In the genomic region with DNA sequence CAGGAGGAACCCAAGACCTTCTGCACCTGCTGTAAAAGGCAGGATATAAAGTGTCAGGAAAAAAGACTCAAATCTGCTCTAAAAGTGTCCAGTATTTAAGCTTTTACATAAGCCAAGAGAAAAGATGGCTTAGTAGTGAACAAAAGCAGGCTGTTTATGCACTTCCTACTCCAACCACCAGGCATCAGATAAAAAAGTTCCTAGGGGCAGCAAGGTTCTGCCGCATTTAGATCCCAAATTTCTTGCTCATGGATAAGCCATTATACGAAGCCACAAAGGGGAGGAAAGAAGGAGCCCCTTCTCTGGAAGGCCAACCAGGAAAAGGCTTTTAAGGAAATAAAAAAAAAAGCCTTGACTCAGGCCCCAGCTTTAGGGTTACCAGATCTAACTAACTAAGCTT, we compare ENCODE assay signal across 10 cellular contexts. TPM values are rescaled to one million over a fixed set of nuclear protein-coding genes. Genes with fewer than 3 reads are reported as not detected.
DNase-seq lines count a peak whose midpoint lies in the region; ATAC-seq and TF ChIP-seq lines count a peak whose summit lies in the region.
"Had no signal": no experiment of that assay in that cellular context is flagged by ENCODE, and none has a peak within 500 bp of the region (broad histone marks: within the 10 kb centered on the region; RNA-seq: fewer than 3 reads in every experiment).

No MANE protein-coding gene starts in this region.

- TF ChIP-seq CTCF in GM23338 (conservative IDR thresholded peaks at IDR 0.05; ENCODE audit: low read depth in 2 of 2) (peak in 1 of 2 experiments; percentile 46; a peak in 2 of 4 replicates), VCaP (conservative IDR thresholded peaks at IDR 0.05) (peak; percentile 24; the same call in 1 of the 2 replicates), GM10248 (IDR thresholded peaks at IDR 0.05; ENCODE audit: control extremely low read depth, extremely low read depth, low read depth, missing control alignments) (no peak)

- H3K4me1 Mint-ChIP-seq in GM23338, result peaks cover 20% of the 10 kb centered on the region

- H3K27me3 Mint-ChIP-seq in GM23338 (ENCODE audit: insufficient read depth, low read depth, poor library complexity), result peaks cover 1% of the 10 kb centered on the region
- H3K27me3 Mint-ChIP-seq: dendritic cell treated with granulocyte-macrophage colony-stimulating factor and Interleukin-4, amounts not matched to agents 40 ng/mL and 50 ng/mL, for 4 days had no signal

- H3K4me2 ChIP-seq in GM23338, result peak overlapping the region; percentile 76

- H3K4me3 Mint-ChIP-seq in GM23338, result no peak overlapping the region
- H3K4me3 Mint-ChIP-seq: dendritic cell treated with granulocyte-macrophage colony-stimulating factor and Interleukin-4, amounts not matched to agents 40 ng/mL and 50 ng/mL, for 4 days had no signal

- no peaks in the 10 kb centered on the region for H4K20me1 ChIP-seq in GM23338 (replicated peaks; ENCODE audit: insufficient read depth)

- peaks cover 20% of the 10 kb centered on the region; the same call in 1 of the 2 replicates for H3F3A ChIP-seq in GM23338 (replicated peaks; ENCODE audit: low read depth)

- CTCF ChIA-PET in GM10248 (lab: Yijun Ruan, JAX), result interaction anchor here (1.0 to 5.2 kb wide), 21 partner anchors 9 to 251 kb away, joined by 3 to 51 read pairs (median 4); a partner anchor contains a TSS

- H3K79me2 ChIP-seq in GM23338 (replicated peaks; ENCODE audit: insufficient read depth), result no peaks in the 10 kb centered on the region

- no peak overlapping the region for H3K9ac ChIP-seq in subcutaneous abdominal adipose tissue (ENCODE audit: low read length in 5 of 5)

- intact Hi-C loops in posterior cingulate gyrus (cut with DNase I), result no loop called here

- H3K36me3 Mint-ChIP-seq in GM23338 (ENCODE audit: low read depth), result peaks cover 7% of the 10 kb centered on the region; the same call in 2 of the 3 replicates

- H3K27ac ChIP-seq in GM23338 (ENCODE audit: low read depth) (peak overlapping the region; percentile 96), VCaP (peak overlapping the region; percentile 69), subcutaneous abdominal adipose tissue (ENCODE audit: low read depth, low read length) (no peak overlapping the region)

- POLR2A ChIA-PET in GM10248 (lab: Yijun Ruan, JAX), result no interaction called here

- H3K9me3 Mint-ChIP-seq in GM23338, result peaks cover 3% of the 10 kb centered on the region; the same call in 2 of the 3 replicates
- H3K9me3 Mint-ChIP-seq: dendritic cell treated with granulocyte-macrophage colony-stimulating factor and Interleukin-4, amounts not matched to agents 40 ng/mL and 50 ng/mL, for 4 days had no signal

- H3K36me3 ChIP-seq in GM23338 (ENCODE audit: insufficient read depth), result no peaks in the 10 kb centered on the region
- no peaks in the 10 kb centered on the region for H3K36me3 ChIP-seq in subcutaneous abdominal adipose tissue (ENCODE audit: control insufficient read depth in 5 of 5, insufficient read depth in 5 of 5, low read length in 5 of 5)

- H3K27ac Mint-ChIP-seq in GM23338, result no peak overlapping the region
- H3K27ac Mint-ChIP-seq: dendritic cell treated with granulocyte-macrophage colony-stimulating factor and Interleukin-4, amounts not matched to agents 40 ng/mL and 50 ng/mL, for 4 days had no signal

- ATAC-seq in GM23338, result no peak

- peak overlapping the region; percentile 43; the same call in 1 of the 2 replicates for H3K4me3 ChIP-seq in GM23338
- peak overlapping the region; percentile 62 to 92 (median 80) for H3K4me3 ChIP-seq in subcutaneous abdominal adipose tissue (ENCODE audit: low read depth in 1 of 5, low read length in 5 of 5)

- no peaks in the 10 kb centered on the region for H3K27me3 ChIP-seq in GM23338 (ENCODE audit: insufficient read depth)
- H3K27me3 ChIP-seq in subcutaneous abdominal adipose tissue (ENCODE audit: control insufficient read depth in 5 of 5, insufficient read depth in 4 of 5, low read length in 5 of 5), result no peaks in the 10 kb centered on the region

- H2AFZ ChIP-seq in GM23338, result no peak overlapping the region

- H3K4me1 ChIP-seq in GM23338 (ENCODE audit: insufficient read depth), result peaks cover 37% of the 10 kb centered on the region
- H3K4me1 ChIP-seq in subcutaneous abdominal adipose tissue (ENCODE audit: control insufficient read depth in 5 of 5, insufficient read depth in 5 of 5, low read length in 5 of 5), result peaks cover 4 to 28% (median 20%) of the 10 kb centered on the region in 5 donors

- DNase-seq in GM23338 (ENCODE audit: low spot score) (peak; percentile 55), iris pigment epithelial cell (ENCODE audit: low read depth) (peak; percentile 29), GM10248 (ENCODE audit: extremely low spot score) (no peak), globus pallidus (ENCODE audit: low spot score) (no peak), posterior cingulate gyrus (no peak)

- no peaks in the 10 kb centered on the region for H3K9me2 ChIP-seq in GM23338 (ENCODE audit: insufficient read depth)

- H3K9me3 ChIP-seq in subcutaneous abdominal adipose tissue (ENCODE audit: control insufficient read depth in 5 of 5, low read length in 5 of 5), result peaks cover 0 to 4% (median 0%) of the 10 kb centered on the region in 5 donors

TF ChIP-seq in GM23338, 12 proteins besides CTCF, POLR2A, EP300 and RAD21:
- TF ChIP-seq, protein P1, sequence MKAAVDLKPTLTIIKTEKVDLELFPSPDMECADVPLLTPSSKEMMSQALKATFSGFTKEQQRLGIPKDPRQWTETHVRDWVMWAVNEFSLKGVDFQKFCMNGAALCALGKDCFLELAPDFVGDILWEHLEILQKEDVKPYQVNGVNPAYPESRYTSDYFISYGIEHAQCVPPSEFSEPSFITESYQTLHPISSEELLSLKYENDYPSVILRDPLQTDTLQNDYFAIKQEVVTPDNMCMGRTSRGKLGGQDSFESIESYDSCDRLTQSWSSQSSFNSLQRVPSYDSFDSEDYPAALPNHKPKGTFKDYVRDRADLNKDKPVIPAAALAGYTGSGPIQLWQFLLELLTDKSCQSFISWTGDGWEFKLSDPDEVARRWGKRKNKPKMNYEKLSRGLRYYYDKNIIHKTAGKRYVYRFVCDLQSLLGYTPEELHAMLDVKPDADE (IDR thresholded peaks at IDR 0.05), result no peak
- no peak for TF ChIP-seq CREB1 (CRISPR knock-in tag; IDR thresholded peaks at IDR 0.05; ENCODE audit: low read depth)
TF ChIP-seq in GM23338: peak in this region for 0.

RNA-seq across cellular contexts. Expression of a gene that starts 10.6 kb away (rescaled TPM):
- total RNA-seq in GM23338 (2014; rRNA removed; shearing (Covaris generic)), result 0.97 and 1.7 TPM in 2 replicates
- 0.66 and 1.8 TPM in 2 replicates for polyA plus RNA-seq in GM23338 (2016; fragmentation: Nextera tagmentation; extraction: Ambion mirVana)
- total RNA-seq: activated CD8-positive, alpha-beta memory T cell treated with anti-CD3 and anti-CD28 coated beads for 36 hours; mesenteric fat pad had no signal

RNA-seq across cellular contexts. Expression of a gene that starts 28.3 kb away (rescaled TPM):
- total RNA-seq in GM23338 (2014; rRNA removed; shearing (Covaris generic)), result 49.3 and 51.9 TPM in 2 replicates
- 56.5 and 65.0 TPM in 2 replicates for polyA plus RNA-seq in GM23338 (2016; fragmentation: Nextera tagmentation; extraction: Ambion mirVana)

Comparison
In these comparisons a context has a peak if more than half of its experiments do, and no peak if none do; other contexts are left out.
1. DNase-seq: peak in GM23338 (single experiment) and iris pigment epithelial cell (single experiment); none in GM10248 (single experiment), globus pallidus (single experiment) and posterior cingulate gyrus (0 of 10).